ENCODE assay signal across 13 cellular contexts in the genomic region with DNA sequence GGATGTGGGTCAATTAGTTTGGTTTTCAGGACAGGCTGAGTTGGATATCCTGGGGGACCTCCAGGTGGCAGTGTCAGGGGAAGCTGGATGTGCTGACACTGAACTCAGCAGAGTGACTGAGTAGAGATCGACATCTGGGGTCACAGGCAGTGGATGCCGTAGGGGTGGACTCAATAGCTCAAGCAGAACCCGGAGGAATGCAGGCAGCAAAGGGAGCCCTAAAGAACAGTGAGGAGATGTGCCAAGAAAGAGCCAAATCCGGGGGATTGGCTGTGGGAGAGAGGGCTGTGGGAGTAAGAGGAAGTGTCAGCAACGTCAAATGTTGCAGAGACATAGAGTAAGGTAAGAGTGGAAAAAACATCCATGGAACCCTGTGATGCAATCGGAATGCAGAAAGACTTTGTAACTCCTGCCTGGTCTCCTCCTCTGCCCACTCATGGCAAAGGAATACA. TPM values are rescaled to one million over a fixed set of nuclear protein-coding genes. Genes with fewer than 3 reads are reported as not detected.
A peak's percentile ranks its signal among the peaks of the same experiment; 100 is the strongest.
DNase-seq lines count a peak whose midpoint lies in the region; ATAC-seq and TF ChIP-seq lines count a peak whose summit lies in the region.
"Had no signal": no experiment of that assay in that cellular context is flagged by ENCODE, and none has a peak within 500 bp of the region (broad histone marks: within the 10 kb centered on the region; RNA-seq: fewer than 3 reads in every experiment).

No MANE protein-coding gene starts in this region.

- H3K27me3 ChIP-seq in HL-60 (ENCODE audit: insufficient read depth, poor library complexity, severe bottlenecking) (no peaks in the 10 kb centered on the region), right lobe of liver (no peaks in the 10 kb centered on the region)

- peak; percentile 46 for DNase-seq in EL
- DNase-seq in HL-60 (ENCODE audit: low read depth in 1 of 2, low spot score in 1 of 2) = peak; percentile 73 to 90
- DNase-seq in WTC11 (ENCODE audit: low spot score) = peak; percentile 22
- DNase-seq in right lobe of liver = no peak
- no peak for DNase-seq in NCI-H1092 treated with DMSO at 0.1 percent for 48 hours (lab: John Stamatoyannopoulos, UW)
- DNase-seq in stimulated activated CD4-positive, alpha-beta T cell treated with anti-CD3 and anti-CD28 coated beads, Interleukin-1b, Interleukin-23, amount 100 ng/mL, for 48 hours = no peak
- DNase-seq in A172 (ENCODE audit: low spot score) = no peak
- DNase-seq in GOT3 (lab: John Stamatoyannopoulos, UW) = no peak
- DNase-seq: activated CD4-positive, alpha-beta memory T cell treated with anti-CD3 and anti-CD28 coated beads, Interleukin-2, amount 10 ng/mL, durations not matched to agents 7 days and 5 days; NCI-H82; nephron progenitor cell; stimulated activated naive CD8-positive, alpha-beta T cell treated with anti-CD3 and anti-CD28 coated beads, Interleukin-15, Interleukin-2, amounts not matched to agents 100 U/mL and 50 U/mL, for 24 hours had no signal

- WGBS in right lobe of liver (ENCODE audit: insufficient coverage, low coverage, low lambda C conversion rate, missing lambda C conversion rate) = 53% methylated on average over 5 of the region's 6 CpGs

- no peak for TF ChIP-seq CTCF in HL-60 (IDR thresholded peaks at IDR 0.05; ENCODE audit: insufficient read depth, low read length)
- no peak for TF ChIP-seq CTCF in WTC11 (IDR thresholded peaks at IDR 0.05)
- no peak for TF ChIP-seq CTCF in right lobe of liver (IDR thresholded peaks at IDR 0.05)

- no peak for TF ChIP-seq POLR2A in right lobe of liver (IDR thresholded peaks at IDR 0.05)

- H3K27me3 Mint-ChIP-seq in WTC11 (ENCODE audit: low read depth) = peaks cover 15% of the 10 kb centered on the region

- peaks cover 0 to 7% (median 0%) of the 10 kb centered on the region in 4 donors for H3K4me1 ChIP-seq in right lobe of liver

- H3K27ac Mint-ChIP-seq in WTC11 = no peak overlapping the region
- H3K27ac Mint-ChIP-seq: activated CD4-positive, alpha-beta memory T cell treated with anti-CD3 and anti-CD28 coated beads, Interleukin-2, amount 10 ng/mL, durations not matched to agents 7 days and 5 days; nephron progenitor cell; T-helper 1 cell treated with Interleukin-12 subunit alpha and Interleukin-12 subunit beta and Interleukin-4 antibody, amounts not matched to agents 30 μg/mL and 1 μg/mL, for 36 hours had no signal

- peaks cover 18% of the 10 kb centered on the region for H3K9me3 Mint-ChIP-seq in WTC11
- H3K9me3 Mint-ChIP-seq: activated CD4-positive, alpha-beta memory T cell treated with anti-CD3 and anti-CD28 coated beads, Interleukin-2, amount 10 ng/mL, durations not matched to agents 7 days and 5 days; nephron progenitor cell; T-helper 1 cell treated with Interleukin-12 subunit alpha and Interleukin-12 subunit beta and Interleukin-4 antibody, amounts not matched to agents 30 μg/mL and 1 μg/mL, for 36 hours had no signal

- H3K4me1 Mint-ChIP-seq in WTC11 = peaks cover 34% of the 10 kb centered on the region
- H3K4me1 Mint-ChIP-seq: nephron progenitor cell had no signal

- H3K4me3 ChIP-seq in HL-60 (replicated peaks; ENCODE audit: insufficient read depth, low read length) (no peak overlapping the region), right lobe of liver (no peak overlapping the region)

- POLR2A ChIA-PET in WTC11 (lab: Charles Lee) = no interaction called here

- intact Hi-C loops in right lobe of liver (cut with DNase I) = no loop called here

- peak overlapping the region; percentile 81 for H3K27ac ChIP-seq in HL-60 (replicated peaks)
- no peak overlapping the region for H3K27ac ChIP-seq in right lobe of liver

- ATAC-seq in WTC11 (peak; percentile 72), right lobe of liver (peak in 3 of 4 donors; percentile 10 to 37 (median 19))
- ATAC-seq: stimulated activated naive CD8-positive, alpha-beta T cell treated with anti-CD3 and anti-CD28 coated beads, Interleukin-15, Interleukin-2, amounts not matched to agents 100 U/mL and 50 U/mL, for 24 hours had no signal

- no peaks in the 10 kb centered on the region for H3K36me3 ChIP-seq in right lobe of liver

- H3K4me3 Mint-ChIP-seq in WTC11 = no peak overlapping the region
- H3K4me3 Mint-ChIP-seq: activated CD4-positive, alpha-beta memory T cell treated with anti-CD3 and anti-CD28 coated beads, Interleukin-2, amount 10 ng/mL, durations not matched to agents 7 days and 5 days; nephron progenitor cell; T-helper 1 cell treated with Interleukin-12 subunit alpha and Interleukin-12 subunit beta and Interleukin-4 antibody, amounts not matched to agents 30 μg/mL and 1 μg/mL, for 36 hours had no signal

- H3K36me3 Mint-ChIP-seq in WTC11 = 0 out of 2 replicates have a peak, but pooled peaks cover 5% of the 10 kb centered on the region

- H3K9me3 ChIP-seq in right lobe of liver = no peaks in the 10 kb centered on the region

- CTCF ChIA-PET in WTC11 (lab: Charles Lee) = interaction anchor here (0.6 to 2.1 kb wide), 8 partner anchors 11 to 187 kb away, joined by 3 to 6 read pairs (median 4); partner anchors contain the start of gene CCR1

TF ChIP-seq in WTC11, 78 proteins besides CTCF, POLR2A, EP300 and RAD21 (continues in another document):
- TF ChIP-seq FOXK1 (CRISPR knock-in tag; IDR thresholded peaks at IDR 0.05) = no peak
- TF ChIP-seq CBFB (CRISPR knock-in tag; IDR thresholded peaks at IDR 0.05; ENCODE audit: low read depth) = no peak
- TF ChIP-seq, protein P1, sequence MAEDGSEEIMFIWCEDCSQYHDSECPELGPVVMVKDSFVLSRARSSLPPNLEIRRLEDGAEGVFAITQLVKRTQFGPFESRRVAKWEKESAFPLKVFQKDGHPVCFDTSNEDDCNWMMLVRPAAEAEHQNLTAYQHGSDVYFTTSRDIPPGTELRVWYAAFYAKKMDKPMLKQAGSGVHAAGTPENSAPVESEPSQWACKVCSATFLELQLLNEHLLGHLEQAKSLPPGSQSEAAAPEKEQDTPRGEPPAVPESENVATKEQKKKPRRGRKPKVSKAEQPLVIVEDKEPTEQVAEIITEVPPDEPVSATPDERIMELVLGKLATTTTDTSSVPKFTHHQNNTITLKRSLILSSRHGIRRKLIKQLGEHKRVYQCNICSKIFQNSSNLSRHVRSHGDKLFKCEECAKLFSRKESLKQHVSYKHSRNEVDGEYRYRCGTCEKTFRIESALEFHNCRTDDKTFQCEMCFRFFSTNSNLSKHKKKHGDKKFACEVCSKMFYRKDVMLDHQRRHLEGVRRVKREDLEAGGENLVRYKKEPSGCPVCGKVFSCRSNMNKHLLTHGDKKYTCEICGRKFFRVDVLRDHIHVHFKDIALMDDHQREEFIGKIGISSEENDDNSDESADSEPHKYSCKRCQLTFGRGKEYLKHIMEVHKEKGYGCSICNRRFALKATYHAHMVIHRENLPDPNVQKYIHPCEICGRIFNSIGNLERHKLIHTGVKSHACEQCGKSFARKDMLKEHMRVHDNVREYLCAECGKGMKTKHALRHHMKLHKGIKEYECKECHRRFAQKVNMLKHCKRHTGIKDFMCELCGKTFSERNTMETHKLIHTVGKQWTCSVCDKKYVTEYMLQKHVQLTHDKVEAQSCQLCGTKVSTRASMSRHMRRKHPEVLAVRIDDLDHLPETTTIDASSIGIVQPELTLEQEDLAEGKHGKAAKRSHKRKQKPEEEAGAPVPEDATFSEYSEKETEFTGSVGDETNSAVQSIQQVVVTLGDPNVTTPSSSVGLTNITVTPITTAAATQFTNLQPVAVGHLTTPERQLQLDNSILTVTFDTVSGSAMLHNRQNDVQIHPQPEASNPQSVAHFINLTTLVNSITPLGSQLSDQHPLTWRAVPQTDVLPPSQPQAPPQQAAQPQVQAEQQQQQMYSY (CRISPR knock-in tag; IDR thresholded peaks at IDR 0.05) = no peak
- TF ChIP-seq, protein P2, sequence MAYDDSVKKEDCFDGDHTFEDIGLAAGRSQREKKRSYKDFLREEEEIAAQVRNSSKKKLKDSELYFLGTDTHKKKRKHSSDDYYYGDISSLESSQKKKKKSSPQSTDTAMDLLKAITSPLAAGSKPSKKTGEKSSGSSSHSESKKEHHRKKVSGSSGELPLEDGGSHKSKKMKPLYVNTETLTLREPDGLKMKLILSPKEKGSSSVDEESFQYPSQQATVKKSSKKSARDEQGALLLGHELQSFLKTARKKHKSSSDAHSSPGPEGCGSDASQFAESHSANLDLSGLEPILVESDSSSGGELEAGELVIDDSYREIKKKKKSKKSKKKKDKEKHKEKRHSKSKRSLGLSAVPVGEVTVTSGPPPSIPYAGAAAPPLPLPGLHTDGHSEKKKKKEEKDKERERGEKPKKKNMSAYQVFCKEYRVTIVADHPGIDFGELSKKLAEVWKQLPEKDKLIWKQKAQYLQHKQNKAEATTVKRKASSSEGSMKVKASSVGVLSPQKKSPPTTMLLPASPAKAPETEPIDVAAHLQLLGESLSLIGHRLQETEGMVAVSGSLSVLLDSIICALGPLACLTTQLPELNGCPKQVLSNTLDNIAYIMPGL (CRISPR knock-in tag; IDR thresholded peaks at IDR 0.05) = no peak
- TF ChIP-seq NR1H2 (CRISPR knock-in tag; IDR thresholded peaks at IDR 0.05) = no peak
- TF ChIP-seq FOXJ3 (CRISPR knock-in tag; IDR thresholded peaks at IDR 0.05; ENCODE audit: borderline replicate concordance) = no peak
- no peak for TF ChIP-seq JAZF1 (CRISPR knock-in tag; IDR thresholded peaks at IDR 0.05)
- TF ChIP-seq, protein P3, sequence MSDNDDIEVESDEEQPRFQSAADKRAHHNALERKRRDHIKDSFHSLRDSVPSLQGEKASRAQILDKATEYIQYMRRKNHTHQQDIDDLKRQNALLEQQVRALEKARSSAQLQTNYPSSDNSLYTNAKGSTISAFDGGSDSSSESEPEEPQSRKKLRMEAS (CRISPR knock-in tag; IDR thresholded peaks at IDR 0.05) = no peak
- TF ChIP-seq USF1 (CRISPR knock-in tag; IDR thresholded peaks at IDR 0.05) = no peak
- TF ChIP-seq RELA (CRISPR knock-in tag; IDR thresholded peaks at IDR 0.05; ENCODE audit: borderline replicate concordance) = no peak

RNA-seq across cellular contexts. Expression of gene CCRL2, which starts 11.8 kb away (rescaled TPM):
- not detected in 3 replicates for total RNA-seq in WTC11 (2021)
- total RNA-seq in right lobe of liver = 1 to 10 TPM in 3 of 6 experiments, under 1 TPM in 3; 0.30 to 2.8 (median 1.3) TPM
- 0.72 TPM in 1 of 2 replicates, not detected in the other for total RNA-seq in A172 (2014; rRNA removed; shearing (Covaris generic))

RNA-seq across cellular contexts. Expression of gene CCR5, which starts 24.5 kb away (rescaled TPM):
- total RNA-seq in WTC11 (2021) = 0.09 TPM in 1 of 3 replicates, not detected in the others
- 1 to 10 TPM in 2 of 6 experiments, under 1 TPM in 4; 0.22 to 2.0 (median 0.43) TPM for total RNA-seq in right lobe of liver
- not detected in 2 replicates for total RNA-seq in A172 (2014; rRNA removed; shearing (Covaris generic))

RNA-seq across cellular contexts. Expression of gene CCR2, which starts 41.3 kb away (rescaled TPM):
- 0.07 TPM in 1 of 3 replicates, not detected in the others for total RNA-seq in WTC11 (2021)
- total RNA-seq in right lobe of liver = 1 to 10 TPM in 3 of 6 experiments, under 1 TPM in 3; 0.66 to 1.5 (median 0.92) TPM
- total RNA-seq in A172 (2014; rRNA removed; shearing (Covaris generic)) = not detected in 2 replicates

Comparison
In these comparisons a context has a peak if more than half of its experiments do, and no peak if none do; other contexts are left out.
1. DNase-seq: peak in EL (single experiment), HL-60 (2 of 2) and WTC11 (single experiment); none in right lobe of liver (0 of 3), NCI-H1092 treated with DMSO at 0.1 percent for 48 hours (single experiment), stimulated activated CD4-positive, alpha-beta T cell treated with anti-CD3 and anti-CD28 coated beads, Interleukin-1b, Interleukin-23, amount 100 ng/mL, for 48 hours (single experiment), A172 (single experiment) and GOT3 (single experiment).